In the genomic region with DNA sequence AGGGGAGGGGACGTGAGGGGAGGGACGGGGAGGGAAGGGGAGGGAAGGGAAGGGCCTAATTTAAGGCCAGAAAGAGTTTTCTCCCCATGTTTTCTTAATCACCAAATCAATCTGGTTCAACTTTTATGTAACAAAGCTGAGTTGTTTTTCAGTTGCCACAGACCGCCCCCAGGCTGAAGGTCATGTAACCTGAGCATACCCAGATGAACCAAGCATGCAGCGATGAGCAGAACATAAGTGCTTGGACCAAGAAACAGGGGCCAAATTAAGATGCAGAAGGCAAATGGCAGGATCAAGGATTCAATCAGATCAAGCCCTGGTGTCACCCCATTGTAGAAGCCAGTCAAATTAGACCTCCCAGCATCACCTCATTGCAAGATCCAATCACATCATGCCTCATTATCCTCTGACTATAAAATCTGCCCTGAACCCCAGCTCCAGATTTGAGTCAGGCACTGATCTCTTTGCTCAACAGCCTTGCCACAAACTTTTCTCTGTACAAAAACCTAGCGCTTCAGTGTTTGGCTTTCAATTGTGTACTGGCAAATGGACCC, we compare ENCODE assay signal across 18 cellular contexts.
DNase-seq lines count a peak whose midpoint lies in the region; ATAC-seq, FAIRE-seq and TF ChIP-seq lines count a peak whose summit lies in the region.
"Had no signal": no experiment of that assay in that cellular context is flagged by ENCODE, and none has a peak within 500 bp of the region (broad histone marks: within the 10 kb centered on the region; RNA-seq: fewer than 3 reads in every experiment).

No MANE protein-coding gene starts in this region.

- TF ChIP-seq EP300 in GM12878 (IDR thresholded peaks at IDR 0.05; ENCODE audit: borderline replicate concordance in 1 of 2, control insufficient read depth in 1 of 2, low read depth in 2 of 2, low read length in 2 of 2): no peak

- H3K27ac Mint-ChIP-seq in nephron progenitor cell: peak overlapping the region; percentile 92
- no peak overlapping the region for H3K27ac Mint-ChIP-seq in effector memory CD8-positive, alpha-beta T cell
- H3K27ac Mint-ChIP-seq: CD14-positive monocyte had no signal

- H3K9me3 ChIP-seq in GM12878 (replicated peaks; ENCODE audit: control insufficient read depth, insufficient read depth, low read length) (no peaks in the 10 kb centered on the region), vagina (no peaks in the 10 kb centered on the region)
- H3K9me3 ChIP-seq: HAP-1 had no signal

- SMC1A ChIA-PET in GM12878 (lab: Charles Lee; ENCODE audit: uncharacterized antibody, unreplicated experiment): no interaction called here

- TF ChIP-seq CTCF in HFF-Myc (IDR thresholded peaks at IDR 0.05; ENCODE audit: low read depth, low read length, missing control alignments) (no peak), GM12878 (IDR thresholded peaks at IDR 0.05 in 2 of 3, conservative IDR thresholded peaks at IDR 0.05 in 1 of 3; ENCODE audit: control insufficient read depth in 2 of 3, extremely low read depth in 1 of 3, insufficient read depth in 1 of 3, low read depth in 3 of 3, low read length in 3 of 3) (no peak), nephron progenitor cell (IDR thresholded peaks at IDR 0.05) (no peak), vagina (IDR thresholded peaks at IDR 0.05) (no peak)

- POLR2A ChIA-PET in GM12878 (lab: Charles Lee): no interaction called here

- H3K36me3 Mint-ChIP-seq in nephron progenitor cell (ENCODE audit: low read depth): no peaks in the 10 kb centered on the region
- no peaks in the 10 kb centered on the region for H3K36me3 Mint-ChIP-seq in effector memory CD8-positive, alpha-beta T cell (ENCODE audit: insufficient read depth)
- H3K36me3 Mint-ChIP-seq: CD14-positive monocyte had no signal

- H3K4me1 Mint-ChIP-seq in nephron progenitor cell: peaks cover 27% of the 10 kb centered on the region
- H3K4me1 Mint-ChIP-seq in effector memory CD8-positive, alpha-beta T cell (ENCODE audit: low read depth in 2 of 2): no peaks in the 10 kb centered on the region
- H3K4me1 Mint-ChIP-seq: CD14-positive monocyte had no signal

- H3K27ac ChIP-seq in GM12878 (ENCODE audit: control insufficient read depth, insufficient read depth): no peak overlapping the region
- H3K27ac ChIP-seq in vagina: no peak overlapping the region
- H3K27ac ChIP-seq: 22Rv1, RWPE1 had no signal

- no peak for TF ChIP-seq POLR2A in GM12878 (IDR thresholded peaks at IDR 0.05; ENCODE audit: low read depth, low read length)
- no peak for TF ChIP-seq POLR2A in vagina (IDR thresholded peaks at IDR 0.05)

- no peaks in the 10 kb centered on the region for H4K20me1 ChIP-seq in GM12878 (ENCODE audit: control insufficient read depth, insufficient read depth)

- no peak overlapping the region for H3K4me3 ChIP-seq in HFF-Myc (replicated peaks; ENCODE audit: low read depth, low read length)
- no peak overlapping the region for H3K4me3 ChIP-seq in GM12878
- no peak overlapping the region for H3K4me3 ChIP-seq in vagina
- H3K4me3 ChIP-seq: HAP-1 had no signal

- H3K4me3 Mint-ChIP-seq in nephron progenitor cell: no peak overlapping the region
- H3K4me3 Mint-ChIP-seq in effector memory CD8-positive, alpha-beta T cell: no peak overlapping the region
- H3K4me3 Mint-ChIP-seq: CD14-positive monocyte had no signal

- no peak overlapping the region for H3K9ac ChIP-seq in GM12878 (ENCODE audit: control insufficient read depth, insufficient read depth, low read length)

- H3K4me1 ChIP-seq in GM12878 (ENCODE audit: control insufficient read depth, insufficient read depth, low read length): no peaks in the 10 kb centered on the region
- no peaks in the 10 kb centered on the region for H3K4me1 ChIP-seq in vagina
- H3K4me1 ChIP-seq: HAP-1 had no signal

- no peaks in the 10 kb centered on the region for H3K27me3 ChIP-seq in GM12878 (replicated peaks in 1 of 2; ENCODE audit: control insufficient read depth in 2 of 2, insufficient read depth in 2 of 2, low read length in 1 of 2)
- no peaks in the 10 kb centered on the region for H3K27me3 ChIP-seq in vagina

- H3K36me3 ChIP-seq in GM12878 (ENCODE audit: control insufficient read depth in 2 of 2, insufficient read depth in 2 of 2, low read length in 1 of 2): no peaks in the 10 kb centered on the region
- no peaks in the 10 kb centered on the region for H3K36me3 ChIP-seq in vagina
- H3K36me3 ChIP-seq: HAP-1 had no signal

- no peak overlapping the region for H2AFZ ChIP-seq in GM12878 (ENCODE audit: control insufficient read depth, low read depth, low read length)

- no peak overlapping the region for H3K4me2 ChIP-seq in GM12878 (ENCODE audit: control insufficient read depth, insufficient read depth)

- BruUV-seq in GM12878 (replicated peaks; lab: Mats Ljungman, UMichigan): no TSS peak

- intact Hi-C loops in GM12878 (cut with micrococcal nuclease; ENCODE audit: unreplicated experiment): no loop called here
- intact Hi-C loops in vagina (cut with DNase I): no loop called here

- FAIRE-seq in GM12878 (lab: Jason Lieb, UNC): peak; percentile 38

- no peaks in the 10 kb centered on the region for H3K79me2 ChIP-seq in GM12878 (ENCODE audit: control insufficient read depth, insufficient read depth, low read length)

- 42% methylated on average over 3 of the region's 5 CpGs for WGBS in GM12878 (ENCODE audit: insufficient coverage, insufficient replicate concordance, low lambda C conversion rate, missing lambda C conversion rate)

- no peak for TF ChIP-seq RAD21 in GM12878 (IDR thresholded peaks at IDR 0.05; ENCODE audit: insufficient read depth, low read depth, low read length)

- no peaks in the 10 kb centered on the region for H3K27me3 Mint-ChIP-seq in nephron progenitor cell (ENCODE audit: low read depth, poor library complexity)
- H3K27me3 Mint-ChIP-seq in effector memory CD8-positive, alpha-beta T cell: peaks cover 10 to 39% of the 10 kb centered on the region in 2 donors

- no peak; the same call in 2 of the 3 replicates for ATAC-seq in GM12878
- ATAC-seq in effector memory CD8-positive, alpha-beta T cell (replicated peaks): no peak

- H3K9me3 Mint-ChIP-seq in nephron progenitor cell: peaks cover 14% of the 10 kb centered on the region
- no peaks in the 10 kb centered on the region for H3K9me3 Mint-ChIP-seq in effector memory CD8-positive, alpha-beta T cell

- RAD21 ChIA-PET in GM12878 (lab: Charles Lee; ENCODE audit: unreplicated experiment): no interaction called here

- DNase-seq in NCI-H1436 (lab: John Stamatoyannopoulos, UW) (peak; percentile 22), NCI-H1436 treated with DMSO at 0.1 percent for 48 hours (lab: John Stamatoyannopoulos, UW) (no peak), HFF-Myc (ENCODE audit: extremely low read depth, low read depth) (peak; percentile 29), GM12878 (ENCODE audit: low read depth, low spot score) (no peak), nephron progenitor cell (peak; percentile 11), superior temporal gyrus (ENCODE audit: extremely low spot score) (no peak), vagina (ENCODE audit: extremely low spot score in 2 of 2) (no peak)
- no peak for DNase-seq in effector memory CD8-positive, alpha-beta T cell
- DNase-seq: DMS79, NCI-H1105, NCI-H187, NCI-H2107, NCI-H345, NCI-H524 treated with DMSO at 0.1 percent for 48 hours had no signal

- CTCF ChIA-PET in GM12878 (lab: Yijun Ruan, JAX): interaction anchor here (1.0 kb wide), 1 partner anchor 92 kb away, joined by 3 read pairs; no protein-coding TSS in a partner anchor

- in situ Hi-C loops in GM12878 (cut with MboI): no loop called here

TF ChIP-seq in GM12878, 131 proteins besides CTCF, POLR2A, EP300 and RAD21:
- peak; percentile 20; the same call in 1 of the 2 replicates for TF ChIP-seq IRF4 (IDR thresholded peaks at IDR 0.05; ENCODE audit: low read depth, low read length)
- no peak for TF ChIP-seq BRCA1 (IDR thresholded peaks at IDR 0.05; ENCODE audit: low read depth, low read length)
- TF ChIP-seq SREBF2 (IDR thresholded peaks at IDR 0.05; ENCODE audit: low read length): peak; percentile 30; the same call in 1 of the 2 replicates
- peak; percentile 44; the same call in 1 of the 2 replicates for TF ChIP-seq JUNB (IDR thresholded peaks at IDR 0.05)
- 0 out of 2 replicates have a peak, but pooled peaks have one; percentile 11 for TF ChIP-seq RUNX3 (IDR thresholded peaks at IDR 0.05; ENCODE audit: low read length)
- TF ChIP-seq SMAD1 (IDR thresholded peaks at IDR 0.05; ENCODE audit: low read depth, partially characterized antibody): no peak
- no peak for TF ChIP-seq REST (IDR thresholded peaks at IDR 0.05; ENCODE audit: low read depth, low read length)

Comparison
In these comparisons a context has a peak if more than half of its experiments do, and no peak if none do; other contexts are left out.
1. DNase-seq: peak in NCI-H1436 (single experiment), HFF-Myc (single experiment) and nephron progenitor cell (single experiment); none in NCI-H1436 treated with DMSO at 0.1 percent for 48 hours (single experiment), GM12878 (single experiment), superior temporal gyrus (single experiment), effector memory CD8-positive, alpha-beta T cell (0 of 3) and vagina (0 of 2).